8 cellular contexts compared by ENCODE assay signal in genomic region chr7:5425507-5426225, GRCh38. TPM values are rescaled to one million over a fixed set of nuclear protein-coding genes. Genes with fewer than 3 reads are reported as not detected.
DNase-seq lines count a peak whose midpoint lies in the region; ATAC-seq, FAIRE-seq and TF ChIP-seq lines count a peak whose summit lies in the region.
"Had no signal": no experiment of that assay in that cellular context is flagged by ENCODE, and none has a peak within 500 bp of the region (broad histone marks: within the 10 kb centered on the region; RNA-seq: fewer than 3 reads in every experiment).

No MANE protein-coding gene starts in this region.

- H3K27ac ChIP-seq in endothelial cell of umbilical vein (ENCODE audit: insufficient read depth, low read depth, low read length) (peak overlapping the region; percentile 72), tibial nerve (peak overlapping the region; percentile 91 to 100 (median 99))

- peak overlapping the region; percentile 94 for H3K4me2 ChIP-seq in endothelial cell of umbilical vein (ENCODE audit: insufficient read depth, low read length)

- H3K4me1 ChIP-seq in endothelial cell of umbilical vein (ENCODE audit: control insufficient read depth, extremely low read depth, insufficient read depth, low read length): peaks cover 13% of the 10 kb centered on the region
- H3K4me1 ChIP-seq in tibial nerve: peaks cover 0 to 28% (median 25%) of the 10 kb centered on the region in 4 donors

- H4K20me1 ChIP-seq in endothelial cell of umbilical vein (replicated peaks; ENCODE audit: control insufficient read depth, extremely low read depth, insufficient read depth, low read length): no peaks in the 10 kb centered on the region

- H3K4me1 Mint-ChIP-seq in T-cell (peaks cover 33 to 64% (median 47%) of the 10 kb centered on the region in 3 donors), mesothelial cell of epicardium (peaks cover 21% of the 10 kb centered on the region)

- peak overlapping the region in 1 of 2 donors; percentile 70 for H3K27ac Mint-ChIP-seq in T-cell
- H3K27ac Mint-ChIP-seq in mesothelial cell of epicardium: peak overlapping the region; percentile 99

- H3K9me3 ChIP-seq in endothelial cell of umbilical vein (replicated peaks; ENCODE audit: control insufficient read depth, insufficient read depth, low read length) (no peaks in the 10 kb centered on the region), tibial nerve (no peaks in the 10 kb centered on the region)

- FAIRE-seq in endothelial cell of umbilical vein (lab: Jason Lieb, UNC): peak; percentile 97
- FAIRE-seq: colon had no signal

- peak overlapping the region; percentile 86 to 94 (median 90) for H3K4me3 ChIP-seq in endothelial cell of umbilical vein (replicated peaks in 1 of 3; ENCODE audit: insufficient read depth in 1 of 3, low read depth in 1 of 3, low read length in 3 of 3)
- peak overlapping the region; percentile 65 to 100 (median 84) for H3K4me3 ChIP-seq in tibial nerve

- H3K9ac ChIP-seq in endothelial cell of umbilical vein (replicated peaks; ENCODE audit: extremely low read depth, insufficient read depth, low read length): peak overlapping the region; percentile 82

- H3K9me1 ChIP-seq in endothelial cell of umbilical vein (replicated peaks; ENCODE audit: control insufficient read depth, extremely low read depth, insufficient read depth, low read length): no peaks in the 10 kb centered on the region

- H3K36me3 Mint-ChIP-seq in T-cell (no peaks in the 10 kb centered on the region), mesothelial cell of epicardium (no peaks in the 10 kb centered on the region)

- H3K4me3 Mint-ChIP-seq in T-cell: peak overlapping the region in 2 of 3 donors; percentile 34 to 82
- peak overlapping the region; percentile 98 for H3K4me3 Mint-ChIP-seq in mesothelial cell of epicardium

- peaks cover 75% of the 10 kb centered on the region for H3K79me2 ChIP-seq in endothelial cell of umbilical vein (ENCODE audit: control insufficient read depth, insufficient read depth, low read length)

- POLR2A ChIA-PET in T-cell (lab: Charles Lee): interaction anchor here in 1 of 2 donors (1.4 kb wide), 1 partner anchor 29 kb away, joined by 3 read pairs; no protein-coding TSS in a partner anchor
- POLR2A ChIA-PET in endothelial cell of umbilical vein (lab: Charles Lee): interaction anchor here (0.6 kb wide), 2 partner anchors 9 to 383 kb away, joined by 3 read pairs; no protein-coding TSS in a partner anchor

- no peaks in the 10 kb centered on the region for H3K36me3 ChIP-seq in endothelial cell of umbilical vein (ENCODE audit: control insufficient read depth in 2 of 2, extremely low read depth in 1 of 2, insufficient read depth in 2 of 2, low read length in 2 of 2)
- no peaks in the 10 kb centered on the region for H3K36me3 ChIP-seq in tibial nerve

- TF ChIP-seq CTCF in endothelial cell of umbilical vein (IDR thresholded peaks at IDR 0.05; ENCODE audit: extremely low read depth in 1 of 2, insufficient read depth in 1 of 2, low read depth in 1 of 2, low read length in 2 of 2) (no peak), mesothelial cell of epicardium (IDR thresholded peaks at IDR 0.05; ENCODE audit: unreplicated experiment) (no peak), tibial nerve (IDR thresholded peaks at IDR 0.05) (peak in 2 of 5 experiments; percentile 17)

- TF ChIP-seq POLR2A in endothelial cell of umbilical vein (IDR thresholded peaks at IDR 0.05; ENCODE audit: low read depth, low read length) (peak; percentile 87), tibial nerve (IDR thresholded peaks at IDR 0.05) (peak; percentile 37 to 55)

- H3K27me3 Mint-ChIP-seq in T-cell (peaks cover 42 to 71% of the 10 kb centered on the region in 2 donors), mesothelial cell of epicardium (ENCODE audit: low read depth) (no peaks in the 10 kb centered on the region)

- H3K9me3 Mint-ChIP-seq in T-cell (no peaks in the 10 kb centered on the region), mesothelial cell of epicardium (no peaks in the 10 kb centered on the region)

- ATAC-seq in T-cell (replicated peaks in 1 of 4) (no peak), GM19324 (IDR thresholded peaks at IDR 0.05; ENCODE audit: low FRiP score, unreplicated experiment) (no peak)

- DNase-seq in GM03348 (ENCODE audit: low spot score): peak; percentile 73
- DNase-seq in NCI-H1417 (lab: John Stamatoyannopoulos, UW): peak; percentile 84 to 95 (median 95)
- no peak for DNase-seq in T-cell
- peak; percentile 89 for DNase-seq in endothelial cell of umbilical vein (ENCODE audit: low read depth, low spot score)
- DNase-seq in mesothelial cell of epicardium (ENCODE audit: low spot score in 2 of 2, unreplicated experiment in 2 of 2): peak in 1 of 2 experiments; percentile 74
- peak; percentile 41 to 65 for DNase-seq in tibial nerve (ENCODE audit: low spot score in 2 of 2)

- H2AFZ ChIP-seq in endothelial cell of umbilical vein (ENCODE audit: low read depth, low read length): peak overlapping the region; percentile 31

- TF ChIP-seq EP300 in tibial nerve (IDR thresholded peaks at IDR 0.05): peak in 1 of 2 donors; percentile 92

- H3K27me3 ChIP-seq in endothelial cell of umbilical vein (ENCODE audit: control insufficient read depth in 2 of 2, insufficient read depth in 2 of 2, low read length in 2 of 2) (no peaks in the 10 kb centered on the region), tibial nerve (no peaks in the 10 kb centered on the region)

- 0 to 1% methylated on average over 38 of the region's 38 CpGs for WGBS in tibial nerve, 2 donors

- intact Hi-C loops in endothelial cell of umbilical vein (cut with micrococcal nuclease): loop anchor here (2.0 kb wide), 2 partner anchors 53 to 59 kb away; no protein-coding TSS in a partner anchor

- CTCF ChIA-PET in T-cell (lab: Charles Lee): no interaction called here
- CTCF ChIA-PET in endothelial cell of umbilical vein (lab: Charles Lee): interaction anchor here (0.6 to 3.5 kb wide), 9 partner anchors 25 to 252 kb away, joined by 3 to 13 read pairs (median 3); no protein-coding TSS in a partner anchor

- BruUV-seq in endothelial cell of umbilical vein (replicated peaks; lab: Mats Ljungman, UMichigan): no TSS peak

- dilution Hi-C loops in endothelial cell of umbilical vein (cut with MboI; ENCODE audit: extremely low pct_ligation_motif_present, low sequenced_read_pairs): no loop called here

TF ChIP-seq in endothelial cell of umbilical vein, 7 proteins besides CTCF, POLR2A, EP300 and RAD21:
- no peak for TF ChIP-seq FOS (IDR thresholded peaks at IDR 0.05; ENCODE audit: borderline replicate concordance, insufficient read depth, low read length)
- TF ChIP-seq JUN (IDR thresholded peaks at IDR 0.05; ENCODE audit: borderline replicate concordance, insufficient read depth, insufficient read length, low read depth): no peak
- peak; percentile 29 for TF ChIP-seq POLR2AphosphoS5 (IDR thresholded peaks at IDR 0.05; ENCODE audit: insufficient read depth, low read depth, low read length)
- no peak for TF ChIP-seq MAX (IDR thresholded peaks at IDR 0.05; ENCODE audit: insufficient read depth, insufficient read length)
TF ChIP-seq in endothelial cell of umbilical vein: peak in this region for 1.

RNA-seq across cellular contexts. Expression of gene TNRC18, which starts 2.0 kb away (rescaled TPM):
- total RNA-seq in T-cell: 10 to 100 TPM; 58.8 to 71.0 (median 62.6) TPM
- 64.6 and 65.0 TPM in 2 replicates for total RNA-seq in endothelial cell of umbilical vein
- polyA plus RNA-seq in endothelial cell of umbilical vein: 14.8 and 16.8 TPM in 2 replicates
- polyA plus RNA-seq in endothelial cell of umbilical vein (2011; cell fraction: cytosol; rRNA removed): 15.2 and 20.7 TPM in 2 replicates
- polyA plus RNA-seq in endothelial cell of umbilical vein (2011; cell fraction: nucleus; rRNA removed): 44.0 and 48.9 TPM in 2 replicates
- 25.5 and 34.3 TPM in 2 replicates for polyA plus RNA-seq in endothelial cell of umbilical vein (2012)
- 25.8 and 35.4 TPM in 2 replicates for polyA minus RNA-seq in endothelial cell of umbilical vein
- polyA minus RNA-seq in endothelial cell of umbilical vein (2011; cell fraction: cytosol; rRNA and poly(A)+ RNA removed): 31.4 TPM
- 25.3 and 40.1 TPM in 2 replicates for polyA minus RNA-seq in endothelial cell of umbilical vein (2011; cell fraction: nucleus; rRNA and poly(A)+ RNA removed)
- 151 to 171 TPM (median 166 TPM) in 3 replicates for total RNA-seq in mesothelial cell of epicardium
- 100 to 1,000 TPM in 3 of 4 donors, 10 to 100 TPM in 1; 76.9 to 241 (median 147) TPM for total RNA-seq in tibial nerve

Comparison
In these comparisons a context has a peak if more than half of its experiments do, and no peak if none do; other contexts are left out.
1. DNase-seq: peak in GM03348 (single experiment), NCI-H1417 (3 of 3), endothelial cell of umbilical vein (single experiment) and tibial nerve (2 of 2); none in T-cell (0 of 34).